11 cellular contexts compared by ENCODE assay signal in the genomic region with DNA sequence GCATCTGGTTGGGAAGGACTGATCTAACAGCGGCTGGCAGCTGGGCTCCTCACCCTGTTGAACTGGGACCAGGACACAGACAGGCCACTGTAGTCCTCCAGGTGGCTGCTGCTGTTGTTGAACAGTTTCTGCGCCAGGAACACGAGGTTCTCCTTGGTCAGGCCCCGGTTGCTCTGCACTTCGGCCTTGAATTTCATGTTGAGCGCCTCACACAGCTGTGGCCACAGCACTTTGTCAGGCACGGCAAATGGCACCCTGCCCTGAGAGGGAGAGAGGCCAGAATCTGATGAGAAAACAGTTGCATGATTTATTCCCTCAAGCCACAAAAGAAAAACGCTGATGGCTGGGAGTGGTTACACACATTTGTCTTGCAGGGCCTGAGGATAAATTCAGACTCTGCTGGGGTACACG. TPM values are rescaled to one million over a fixed set of nuclear protein-coding genes. Genes with fewer than 3 reads are reported as not detected.
DNase-seq lines count a peak whose midpoint lies in the region; ATAC-seq, FAIRE-seq and TF ChIP-seq lines count a peak whose summit lies in the region.
"Not testable (repeated sequence)": the region's sequence is repeated elsewhere in the genome, so short reads cannot be mapped to it uniquely, and the experiment has no call there.
"Had no signal": no experiment of that assay in that cellular context is flagged by ENCODE, and none has a peak within 500 bp of the region (broad histone marks: within the 10 kb centered on the region; RNA-seq: fewer than 3 reads in every experiment).

No MANE protein-coding gene starts in this region.

- H3K9ac ChIP-seq in subcutaneous abdominal adipose tissue (ENCODE audit: low read length in 5 of 5) = not testable (repeated sequence)

- not testable (repeated sequence) for H3K4me2 ChIP-seq in GM23338

- H3K4me1 ChIP-seq in GM23338 (ENCODE audit: insufficient read depth); esophagus squamous epithelium: not testable (repeated sequence)
- peaks cover 0 to 11% (median 0%) of the 10 kb centered on the region in 12 donors for H3K4me1 ChIP-seq in heart left ventricle
- H3K4me1 ChIP-seq in pancreas = peaks cover 8 to 14% (median 14%) of the 10 kb centered on the region in 3 donors
- H3K4me1 ChIP-seq in subcutaneous abdominal adipose tissue (ENCODE audit: control insufficient read depth in 5 of 5, insufficient read depth in 5 of 5, low read length in 5 of 5) = peaks cover 0 to 34% (median 19%) of the 10 kb centered on the region in 5 donors

- DNase-seq in GM23338 (ENCODE audit: low spot score); esophagus squamous epithelium (lab: John Stamatoyannopoulos, UW): not testable (repeated sequence)
- DNase-seq in astrocyte of the cerebellum (ENCODE audit: low read depth) = peak; percentile 55
- peak; percentile 69 to 85 (median 71) for DNase-seq in heart left ventricle
- DNase-seq in lower leg skin (ENCODE audit: low spot score in 2 of 2) = peak; percentile 62 to 91
- DNase-seq in pancreas = peak in 5 of 6 donors; percentile 73 to 89 (median 85)

- not testable (repeated sequence) for H3F3A ChIP-seq in GM23338 (replicated peaks; ENCODE audit: low read depth)

- H3K4me1 Mint-ChIP-seq in GM23338 = not testable (repeated sequence)

- not testable (repeated sequence) for H2AFZ ChIP-seq in GM23338

- not testable (repeated sequence) for H3K9me3 Mint-ChIP-seq in GM23338

- not testable (repeated sequence) for H3K4me3 Mint-ChIP-seq in GM23338

- in situ Hi-C loops in astrocyte of the cerebellum (cut with HindIII; ENCODE audit: low sequenced_read_pairs) = not testable (repeated sequence)

- H3K9me2 ChIP-seq in GM23338 (ENCODE audit: insufficient read depth) = not testable (repeated sequence)

- not testable (repeated sequence) for H3K27me3 ChIP-seq in GM23338 (ENCODE audit: insufficient read depth); esophagus squamous epithelium; heart left ventricle; pancreas; subcutaneous abdominal adipose tissue (ENCODE audit: control insufficient read depth in 5 of 5, insufficient read depth in 4 of 5, low read length in 5 of 5)

- not testable (repeated sequence) for H3K27me3 Mint-ChIP-seq in GM23338 (ENCODE audit: insufficient read depth, low read depth, poor library complexity)

- TF ChIP-seq POLR2A in esophagus squamous epithelium (IDR thresholded peaks at IDR 0.05); heart left ventricle (IDR thresholded peaks at IDR 0.05); lower leg skin (IDR thresholded peaks at IDR 0.05): not testable (repeated sequence)

- not testable (repeated sequence) for H4K20me1 ChIP-seq in GM23338 (replicated peaks; ENCODE audit: insufficient read depth)

- WGBS in esophagus squamous epithelium, 2 donors = 27 to 43% methylated on average over 2 to 3 of the region's 9 CpGs
- WGBS in heart left ventricle, 4 donors = 73 to 84% (median 79%) methylated on average over 9 of the region's 9 CpGs
- WGBS in lower leg skin, 2 donors = 47 to 49% methylated on average over 6 to 9 of the region's 9 CpGs
- WGBS in pancreas, 2 donors = 34 to 45% methylated on average over 9 of the region's 9 CpGs

- intact Hi-C loops in esophagus squamous epithelium (cut with DNase I); heart left ventricle (cut with DNase I); lower leg skin (cut with DNase I; ENCODE audit: low total_unique reads); pancreas (cut with DNase I): not testable (repeated sequence)

- not testable (repeated sequence) for H3K27ac Mint-ChIP-seq in GM23338

- H3K79me2 ChIP-seq in GM23338 (replicated peaks; ENCODE audit: insufficient read depth) = not testable (repeated sequence)

- H3K9me3 ChIP-seq in esophagus squamous epithelium; heart left ventricle; pancreas; subcutaneous abdominal adipose tissue (ENCODE audit: control insufficient read depth in 5 of 5, low read length in 5 of 5): not testable (repeated sequence)

- peaks cover 46% of the 10 kb centered on the region; the same call in 2 of the 3 replicates for H3K36me3 Mint-ChIP-seq in GM23338 (ENCODE audit: low read depth)

- FAIRE-seq in pancreas (lab: Jason Lieb, UNC) = not testable (repeated sequence)

- not testable (repeated sequence) for ATAC-seq in GM23338
- ATAC-seq in heart left ventricle = peak; percentile 90 to 94 (median 92)
- peak; percentile 91 to 94 (median 93) for ATAC-seq in pancreas

- not testable (repeated sequence) for H3K4me3 ChIP-seq in GM23338; astrocyte of the cerebellum (ENCODE audit: low read depth, low read length); esophagus squamous epithelium; lower leg skin (ENCODE audit: low read depth, poor library complexity, severe bottlenecking); pancreas; subcutaneous abdominal adipose tissue (ENCODE audit: low read depth in 1 of 5, low read length in 5 of 5)
- peak overlapping the region in 1 of 12 donors; percentile 10 for H3K4me3 ChIP-seq in heart left ventricle

- H3K27ac ChIP-seq in GM23338 (ENCODE audit: low read depth) (0 out of 2 replicates have a peak overlapping the region, but pooled peaks have one; percentile 39), esophagus squamous epithelium (peak overlapping the region in 3 of 4 donors; percentile 40 to 56 (median 49)), heart left ventricle (peak overlapping the region in 8 of 12 donors; percentile 12 to 64 (median 48)), pancreas (peak overlapping the region; percentile 43 to 53 (median 46)), subcutaneous abdominal adipose tissue (ENCODE audit: low read depth, low read length) (peak overlapping the region; percentile 40)

- not testable (repeated sequence) for TF ChIP-seq CTCF in GM23338 (conservative IDR thresholded peaks at IDR 0.05; ENCODE audit: low read depth in 2 of 2); astrocyte of the cerebellum (IDR thresholded peaks at IDR 0.05; ENCODE audit: low read depth, low read length, missing control alignments); esophagus squamous epithelium (IDR thresholded peaks at IDR 0.05); heart left ventricle (IDR thresholded peaks at IDR 0.05); lower leg skin (IDR thresholded peaks at IDR 0.05); pancreas (IDR thresholded peaks at IDR 0.05)

- H3K36me3 ChIP-seq in GM23338 (ENCODE audit: insufficient read depth) = peaks cover 24% of the 10 kb centered on the region
- peaks cover 13 to 100% (median 20%) of the 10 kb centered on the region in 3 donors for H3K36me3 ChIP-seq in esophagus squamous epithelium
- H3K36me3 ChIP-seq in heart left ventricle = peaks cover 2 to 100% (median 97%) of the 10 kb centered on the region in 9 donors
- H3K36me3 ChIP-seq in pancreas = peaks cover 0 to 22% (median 0%) of the 10 kb centered on the region in 3 donors
- peaks cover 22 to 82% (median 64%) of the 10 kb centered on the region in 5 donors for H3K36me3 ChIP-seq in subcutaneous abdominal adipose tissue (ENCODE audit: control insufficient read depth in 5 of 5, insufficient read depth in 5 of 5, low read length in 5 of 5)

RNA-seq across cellular contexts. Expression of a gene that starts 17.6 kb away (rescaled TPM):
- 6.4 and 13.8 TPM in 2 replicates for total RNA-seq in GM23338 (2014; rRNA removed; shearing (Covaris generic))
- 3.0 and 4.0 TPM in 2 replicates for polyA plus RNA-seq in GM23338 (2016; fragmentation: Nextera tagmentation; extraction: Ambion mirVana)
- total RNA-seq in esophagus squamous epithelium = 10 to 100 TPM in 2 of 4 donors, 1 to 10 TPM in 2; 5.5 to 22.0 (median 13.1) TPM
- total RNA-seq in heart left ventricle = 10 to 100 TPM in 3 of 9 donors, 1 to 10 TPM in 6; 4.9 to 17.3 (median 8.3) TPM
- polyA plus RNA-seq in heart left ventricle = 1 to 10 TPM; 6.2 to 9.4 TPM
- total RNA-seq in lower leg skin = 10 to 100 TPM; 14.6 to 51.8 (median 20.7) TPM
- 10 to 100 TPM; 14.8 to 20.9 (median 17.1) TPM for total RNA-seq in pancreas
- polyA plus RNA-seq in pancreas = 10 to 100 TPM; 19.4 to 21.6 TPM

RNA-seq across cellular contexts. Expression of a gene that starts 26.7 kb away (rescaled TPM):
- not detected in 2 replicates for total RNA-seq in GM23338 (2014; rRNA removed; shearing (Covaris generic))
- polyA plus RNA-seq in GM23338 (2016; fragmentation: Nextera tagmentation; extraction: Ambion mirVana) = 0.70 TPM in 1 of 2 replicates, not detected in the other
- not detected for total RNA-seq in esophagus squamous epithelium
- not detected for total RNA-seq in heart left ventricle
- not detected for polyA plus RNA-seq in heart left ventricle
- not detected for total RNA-seq in lower leg skin
- total RNA-seq in pancreas = not detected
- not detected for polyA plus RNA-seq in pancreas
- total RNA-seq: cerebellum, foreskin keratinocyte, HT-29, osteocyte had no signal
- polyA plus RNA-seq: foreskin keratinocyte had no signal

RNA-seq across cellular contexts. Expression of a gene that starts 31.0 kb away (rescaled TPM):
- 0.08 and 0.49 TPM in 2 replicates for total RNA-seq in GM23338 (2014; rRNA removed; shearing (Covaris generic))
- polyA plus RNA-seq in GM23338 (2016; fragmentation: Nextera tagmentation; extraction: Ambion mirVana) (0.05 and 0.08 TPM in 2 replicates), heart left ventricle (under 1 TPM; 0.08 to 0.10 TPM), pancreas (under 1 TPM; 0.11 to 0.14 TPM)
- total RNA-seq in esophagus squamous epithelium (under 1 TPM in 2 of 4 donors, not detected in 2; under 0.01 to 0.09 TPM), heart left ventricle (under 1 TPM in 8 of 9 donors, not detected in 1; 0.07 to 0.28 (median 0.14) TPM), lower leg skin (not detected), pancreas (under 1 TPM in 5 of 6 donors, not detected in 1; 0.03 to 0.09 (median 0.06) TPM)
- total RNA-seq: foreskin keratinocyte, HT-29, osteocyte had no signal
- polyA plus RNA-seq: foreskin keratinocyte had no signal

RNA-seq across cellular contexts. Expression of a gene that starts 57.1 kb away (rescaled TPM):
- 53.2 and 64.2 TPM in 2 replicates for total RNA-seq in GM23338 (2014; rRNA removed; shearing (Covaris generic))
- 23.9 and 28.2 TPM in 2 replicates for polyA plus RNA-seq in GM23338 (2016; fragmentation: Nextera tagmentation; extraction: Ambion mirVana)
- 100 to 1,000 TPM in 1 of 4 donors, 10 to 100 TPM in 3; 68.5 to 107 (median 78.6) TPM for total RNA-seq in esophagus squamous epithelium
- 10 to 100 TPM; 30.9 to 99.1 (median 48.2) TPM for total RNA-seq in heart left ventricle
- polyA plus RNA-seq in heart left ventricle = 10 to 100 TPM; 29.0 to 90.9 TPM
- 100 to 1,000 TPM in 1 of 4 donors, 10 to 100 TPM in 3; 74.0 to 104 (median 87.4) TPM for total RNA-seq in lower leg skin
- 10 to 100 TPM; 25.9 to 53.1 (median 42.0) TPM for total RNA-seq in pancreas
- polyA plus RNA-seq in pancreas = 10 to 100 TPM; 42.6 to 61.8 TPM
